Comparison of ENCODE assay signal across 14 cellular contexts in genomic region chr9:86794356-86795046, GRCh38.
DNase-seq lines count a peak whose midpoint lies in the region; ATAC-seq and TF ChIP-seq lines count a peak whose summit lies in the region.
"Had no signal": no experiment of that assay in that cellular context is flagged by ENCODE, and none has a peak within 500 bp of the region (broad histone marks: within the 10 kb centered on the region; RNA-seq: fewer than 3 reads in every experiment).

No MANE protein-coding gene starts in this region.

- H3K36me3 ChIP-seq in cardiac muscle cell (no peaks in the 10 kb centered on the region), psoas muscle (ENCODE audit: insufficient read depth in 1 of 2, low read depth in 1 of 2) (no peaks in the 10 kb centered on the region), adrenal gland (replicated peaks in 1 of 2) (no peaks in the 10 kb centered on the region), HAP-1 (replicated peaks) (no peaks in the 10 kb centered on the region)
- H3K36me3 ChIP-seq: BLaER1, spleen had no signal

- H3K4me1 ChIP-seq in cardiac muscle cell (ENCODE audit: low read depth) (peaks cover 18% of the 10 kb centered on the region), psoas muscle (no peaks in the 10 kb centered on the region), adrenal gland (replicated peaks in 1 of 2) (no peaks in the 10 kb centered on the region), HAP-1 (no peaks in the 10 kb centered on the region)
- H3K4me1 ChIP-seq: BLaER1, body of pancreas, spleen had no signal

- H3K27me3 ChIP-seq in cardiac muscle cell (no peaks in the 10 kb centered on the region), psoas muscle (ENCODE audit: insufficient read depth in 3 of 3, low read length in 2 of 3) (no peaks in the 10 kb centered on the region), adrenal gland (no peaks in the 10 kb centered on the region), HAP-1 (ENCODE audit: low read depth) (no peaks in the 10 kb centered on the region)
- H3K27me3 ChIP-seq: BLaER1, body of pancreas had no signal

- H3K9me3 ChIP-seq in cardiac muscle cell (ENCODE audit: low read depth): no peaks in the 10 kb centered on the region
- H3K9me3 ChIP-seq in psoas muscle: no peaks in the 10 kb centered on the region
- H3K9me3 ChIP-seq in adrenal gland (replicated peaks in 1 of 3): no peaks in the 10 kb centered on the region
- no peaks in the 10 kb centered on the region for H3K9me3 ChIP-seq in HAP-1
- H3K9me3 ChIP-seq: BLaER1, body of pancreas, spleen had no signal

- intact Hi-C loops in psoas muscle (cut with DNase I): no loop called here
- intact Hi-C loops in adrenal gland (cut with DNase I): no loop called here

- TF ChIP-seq CTCF in cardiac muscle cell (IDR thresholded peaks at IDR 0.05; ENCODE audit: low read depth, low read length) (no peak), psoas muscle (IDR thresholded peaks at IDR 0.05) (no peak), adrenal gland (IDR thresholded peaks at IDR 0.05) (no peak)

- H3K27ac ChIP-seq in cardiac muscle cell (peak overlapping the region; percentile 13), psoas muscle (peak overlapping the region; percentile 50), adrenal gland (peak overlapping the region in 1 of 5 donors; percentile 59)
- H3K27ac ChIP-seq: BLaER1, body of pancreas, spleen had no signal

- in situ Hi-C loops in HAP-1 (cut with MboI; ENCODE audit: low sequenced_read_pairs): no loop called here

- DNase-seq in AG20443 (ENCODE audit: low spot score): peak; percentile 50
- DNase-seq in amniotic stem cell (lab: John Stamatoyannopoulos, UW): peak; percentile 39
- peak; percentile 41 to 91 for DNase-seq in cardiac muscle cell (ENCODE audit: low read depth in 1 of 2, low spot score in 1 of 2)
- DNase-seq in psoas muscle: no peak
- no peak for DNase-seq in adrenal gland
- no peak for DNase-seq in HAP-1 (ENCODE audit: low spot score in 2 of 2)
- no peak for DNase-seq in SHP77 treated with DMSO at 0.1 percent for 48 hours (lab: John Stamatoyannopoulos, UW)
- DNase-seq: body of pancreas, H9, KG1, RPMI8226, spleen had no signal

- H3K4me3 ChIP-seq in cardiac muscle cell (no peak overlapping the region), psoas muscle (peak overlapping the region; percentile 23), adrenal gland (no peak overlapping the region), HAP-1 (no peak overlapping the region)
- H3K4me3 ChIP-seq: BLaER1, body of pancreas, spleen had no signal

- ATAC-seq in psoas muscle: peak in 1 of 4 donors; percentile 63
- ATAC-seq in HG02678 (IDR thresholded peaks at IDR 0.05; ENCODE audit: unreplicated experiment): no peak
- ATAC-seq: body of pancreas had no signal

- no peak for TF ChIP-seq POLR2A in adrenal gland (IDR thresholded peaks at IDR 0.05)

- 52 to 63% (median 53%) methylated on average over 3 of the region's 3 CpGs for WGBS in psoas muscle, 3 donors
- WGBS in adrenal gland, 4 donors: 71 to 78% (median 76%) methylated on average over 3 of the region's 3 CpGs

Comparison
In these comparisons a context has a peak if more than half of its experiments do, and no peak if none do; other contexts are left out.
1. DNase-seq: peak in AG20443 (single experiment), amniotic stem cell (single experiment) and cardiac muscle cell (2 of 2); none in psoas muscle (0 of 2), adrenal gland (0 of 7), HAP-1 (0 of 2) and SHP77 treated with DMSO at 0.1 percent for 48 hours (single experiment).